7 cellular contexts compared by ENCODE assay signal in the genomic region with DNA sequence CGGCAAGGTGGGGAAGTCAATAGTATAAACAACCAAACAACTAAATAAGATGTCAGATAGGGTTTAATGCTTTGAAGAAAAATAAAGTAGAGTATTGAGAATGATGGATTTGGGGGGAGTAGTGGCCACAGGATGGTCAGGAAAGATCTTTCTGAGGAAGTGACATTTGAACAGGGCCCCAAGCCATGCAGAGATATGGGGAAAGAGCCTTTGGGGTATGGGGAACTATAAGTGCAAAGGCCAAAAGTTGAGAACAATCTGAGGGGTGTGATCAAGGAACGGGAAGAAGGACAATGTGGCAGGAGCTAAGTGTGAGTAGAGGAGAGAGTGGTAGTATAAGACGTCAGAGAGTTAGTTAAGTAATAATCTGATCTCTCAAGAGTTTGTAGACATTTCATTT. TPM values are rescaled to one million over a fixed set of nuclear protein-coding genes. Genes with fewer than 3 reads are reported as not detected.
DNase-seq lines count a peak whose midpoint lies in the region; ATAC-seq and TF ChIP-seq lines count a peak whose summit lies in the region.

No MANE protein-coding gene starts in this region.

- peak overlapping the region; percentile 93 for H3K4me3 ChIP-seq in GM12865 (ENCODE audit: low read depth, low read length)
- H3K4me3 ChIP-seq in OCI-LY1 (ENCODE audit: low read depth, low read length, poor library complexity, severe bottlenecking), result peak overlapping the region; percentile 97
- H3K4me3 ChIP-seq in ovary, result peak overlapping the region; percentile 66

- H3K9me3 ChIP-seq in OCI-LY1 (ENCODE audit: low read length), result no peaks in the 10 kb centered on the region
- no peaks in the 10 kb centered on the region for H3K9me3 ChIP-seq in ovary

- intact Hi-C loops in dendritic cell treated with granulocyte-macrophage colony-stimulating factor and Interleukin-4, amounts not matched to agents 40 ng/mL and 50 ng/mL, for 4 days (cut with micrococcal nuclease), result no loop called here
- intact Hi-C loops in ovary (cut with DNase I), result no loop called here

- peaks cover 26% of the 10 kb centered on the region for H3K4me1 Mint-ChIP-seq in dendritic cell treated with granulocyte-macrophage colony-stimulating factor and Interleukin-4, amounts not matched to agents 40 ng/mL and 50 ng/mL, for 4 days (ENCODE audit: low read depth)

- no peak overlapping the region for H3K4me3 Mint-ChIP-seq in dendritic cell treated with granulocyte-macrophage colony-stimulating factor and Interleukin-4, amounts not matched to agents 40 ng/mL and 50 ng/mL, for 4 days

- H3K4me1 ChIP-seq in OCI-LY1 (ENCODE audit: insufficient read depth, low read length, severe bottlenecking), result peaks cover 17% of the 10 kb centered on the region
- peaks cover 2% of the 10 kb centered on the region for H3K4me1 ChIP-seq in ovary (ENCODE audit: insufficient read depth)

- H3K9me2 ChIP-seq in OCI-LY1 (ENCODE audit: low read depth, low read length), result no peaks in the 10 kb centered on the region

- peak overlapping the region; percentile 99 for H3K27ac Mint-ChIP-seq in dendritic cell treated with granulocyte-macrophage colony-stimulating factor and Interleukin-4, amounts not matched to agents 40 ng/mL and 50 ng/mL, for 4 days

- H3K36me3 ChIP-seq in OCI-LY1 (ENCODE audit: insufficient read depth, low read length), result peaks cover 9% of the 10 kb centered on the region
- H3K36me3 ChIP-seq in ovary, result no peaks in the 10 kb centered on the region

- H3K27ac ChIP-seq in OCI-LY1 (ENCODE audit: low read depth, low read length, poor library complexity, severe bottlenecking), result no peak overlapping the region
- H3K27ac ChIP-seq in ovary, result no peak overlapping the region

- peak overlapping the region; percentile 97 for H3K4me2 ChIP-seq in OCI-LY1 (ENCODE audit: low read length)

- DNase-seq in GM12865 (ENCODE audit: low read depth), result no peak
- DNase-seq in ovary, result no peak
- DNase-seq in hypothalamus (lab: John Stamatoyannopoulos, UW), result no peak
- no peak for DNase-seq in NCI-H526 treated with DMSO at 0.1 percent for 48 hours (lab: John Stamatoyannopoulos, UW)

- TF ChIP-seq CTCF in GM12865 (IDR thresholded peaks at IDR 0.05; ENCODE audit: insufficient read depth, low read depth, low read length, missing control alignments) (no peak), OCI-LY1 (IDR thresholded peaks at IDR 0.05; ENCODE audit: low read length) (no peak), ovary (IDR thresholded peaks at IDR 0.05) (no peak)

- no peaks in the 10 kb centered on the region for H3K27me3 Mint-ChIP-seq in dendritic cell treated with granulocyte-macrophage colony-stimulating factor and Interleukin-4, amounts not matched to agents 40 ng/mL and 50 ng/mL, for 4 days

- no peak for ATAC-seq in HG02763 (IDR thresholded peaks at IDR 0.05; ENCODE audit: unreplicated experiment)

- 74 to 75% (median 74%) methylated on average over 3 of the region's 3 CpGs for WGBS in ovary, 3 donors

- H3K36me3 Mint-ChIP-seq in dendritic cell treated with granulocyte-macrophage colony-stimulating factor and Interleukin-4, amounts not matched to agents 40 ng/mL and 50 ng/mL, for 4 days (ENCODE audit: low read depth), result peaks cover 38% of the 10 kb centered on the region

- no peak for TF ChIP-seq EP300 in ovary (IDR thresholded peaks at IDR 0.05)

- H3K9me3 Mint-ChIP-seq in dendritic cell treated with granulocyte-macrophage colony-stimulating factor and Interleukin-4, amounts not matched to agents 40 ng/mL and 50 ng/mL, for 4 days, result no peaks in the 10 kb centered on the region

- TF ChIP-seq POLR2A in ovary (IDR thresholded peaks at IDR 0.05), result no peak

- H3K9ac ChIP-seq in OCI-LY1 (ENCODE audit: low read length), result peak overlapping the region; percentile 85

- H3K27me3 ChIP-seq in OCI-LY1 (ENCODE audit: insufficient read depth, low read length), result no peaks in the 10 kb centered on the region
- H3K27me3 ChIP-seq in ovary, result no peaks in the 10 kb centered on the region

- H3F3A ChIP-seq in OCI-LY1 (ENCODE audit: insufficient read depth, low read length), result no peaks in the 10 kb centered on the region

- no peaks in the 10 kb centered on the region for H4K20me1 ChIP-seq in OCI-LY1 (ENCODE audit: insufficient read depth, low read length)

- H2AFZ ChIP-seq in OCI-LY1 (ENCODE audit: low read length), result no peak overlapping the region

- H3K79me2 ChIP-seq in OCI-LY1 (ENCODE audit: insufficient read depth, low read length), result peaks cover 33% of the 10 kb centered on the region

RNA-seq across cellular contexts. Expression of a gene that starts 1.3 kb away (rescaled TPM):
- total RNA-seq in ovary, result 10 to 100 TPM; 27.9 to 44.4 (median 35.5) TPM
- 10 to 100 TPM; 23.3 to 43.4 TPM for polyA plus RNA-seq in ovary

RNA-seq across cellular contexts. Expression of a gene that starts 15.7 kb away (rescaled TPM):
- total RNA-seq in ovary, result 1 to 10 TPM in 6 of 7 donors, under 1 TPM in 1; 0.57 to 3.5 (median 2.1) TPM
- 1 to 10 TPM; 2.5 to 3.1 TPM for polyA plus RNA-seq in ovary
